In genomic region chr11:111820059-111820375, GRCh38 we compare ENCODE assay signal across 22 cellular contexts. TPM values are rescaled to one million over a fixed set of nuclear protein-coding genes. Genes with fewer than 3 reads are reported as not detected.
A peak's percentile ranks its signal among the peaks of the same experiment; 100 is the strongest.
DNase-seq lines count a peak whose midpoint lies in the region; ATAC-seq and TF ChIP-seq lines count a peak whose summit lies in the region.
"Had no signal": no experiment of that assay in that cellular context is flagged by ENCODE, and none has a peak within 500 bp of the region (broad histone marks: within the 10 kb centered on the region; RNA-seq: fewer than 3 reads in every experiment).

No MANE protein-coding gene starts in this region.

- H2BK5ac ChIP-seq in trophoblast cell (ENCODE audit: low read depth, low read length, poor library complexity), result no peak overlapping the region

- ATAC-seq in left ventricle myocardium superior, result no peak
- ATAC-seq: left lobe of liver; naive thymus-derived CD4-positive, alpha-beta T cell had no signal

- peaks cover 0 to 34% of the 10 kb centered on the region in 2 donors for H3K4me1 ChIP-seq in right atrium auricular region
- peaks cover 5% of the 10 kb centered on the region for H3K4me1 ChIP-seq in rectal smooth muscle tissue (ENCODE audit: control insufficient read depth, insufficient read depth, low read length)
- no peaks in the 10 kb centered on the region for H3K4me1 ChIP-seq in trophoblast cell (ENCODE audit: control insufficient read depth in 1 of 2, insufficient read depth in 2 of 2, low read length in 2 of 2)

- no peak overlapping the region for H2BK120ac ChIP-seq in trophoblast cell (ENCODE audit: insufficient read depth, low read length, poor library complexity)

- H3K79me2 ChIP-seq in trophoblast cell (ENCODE audit: control insufficient read depth, insufficient read depth, low read length, poor library complexity), result no peaks in the 10 kb centered on the region

- no peak overlapping the region for H3K23ac ChIP-seq in trophoblast cell (ENCODE audit: low read length)

- no peak overlapping the region for H2BK12ac ChIP-seq in trophoblast cell (ENCODE audit: low read length)

- no peak overlapping the region for H3K18ac ChIP-seq in trophoblast cell (ENCODE audit: low read length)

- WGBS in trophoblast cell (ENCODE audit: extremely low coverage, insufficient coverage, insufficient read length), result no CpG with 5 or more reads among the region's 2 CpGs

- H3K9me3 ChIP-seq in right atrium auricular region (no peaks in the 10 kb centered on the region), trophoblast cell (ENCODE audit: insufficient read depth, low read depth, low read length) (no peaks in the 10 kb centered on the region)
- H3K9me3 ChIP-seq: tibial artery had no signal

- TF ChIP-seq CTCF in right atrium auricular region (IDR thresholded peaks at IDR 0.05), result no peak
- TF ChIP-seq CTCF in fibroblast of mammary gland (conservative IDR thresholded peaks at IDR 0.05; ENCODE audit: control insufficient read depth, insufficient read depth, low read depth, low read length), result no peak

- H3K4me2 ChIP-seq in trophoblast cell (ENCODE audit: low read length), result no peak overlapping the region
- H3K4me2 ChIP-seq: PC-9 had no signal

- H4K8ac ChIP-seq in trophoblast cell (ENCODE audit: low read depth, low read length), result no peak overlapping the region

- intact Hi-C loops in left ventricle myocardium superior (cut with micrococcal nuclease), result no loop called here

- no peak overlapping the region for H2AK5ac ChIP-seq in trophoblast cell (ENCODE audit: low read length)

- DNase-seq in right atrium auricular region (ENCODE audit: low spot score) (no peak), left ventricle myocardium superior (no peak), fibroblast of mammary gland (ENCODE audit: low read depth) (peak; percentile 85), HUDEP-2 (lab: John Stamatoyannopoulos, UW; ENCODE audit: unreplicated experiment in 76 of 76) (no peak), DMS114 treated with DMSO at 0.1 percent for 48 hours (lab: John Stamatoyannopoulos, UW; ENCODE audit: unreplicated experiment) (no peak), trophoblast cell (no peak), NCI-H2171 treated with DMSO at 0.1 percent for 48 hours (lab: John Stamatoyannopoulos, UW) (no peak)
- DNase-seq: activated CD4-positive, alpha-beta memory T cell treated with anti-CD3 and anti-CD28 coated beads, Interleukin-2, amount 10 ng/mL, durations not matched to agents 7 days and 5 days; activated T-cell treated with anti-CD3 and anti-CD28 coated beads, Interleukin-2, amount 50 U/mL, for 48 hours; CD8-positive, alpha-beta memory T cell; effector CD4-positive, alpha-beta T cell; naive thymus-derived CD4-positive, alpha-beta T cell; NCI-H2107; NCI-H774; PC-9; retina; stimulated activated CD4-positive, alpha-beta T cell treated with anti-CD3 and anti-CD28 coated beads, Interleukin-4, amount 100 ng/mL, for 24 hours; stimulated activated CD8-positive, alpha-beta memory T cell treated with anti-CD3 and anti-CD28 coated beads, Interleukin-4, amount 100 ng/mL, for 48 hours; tibial artery had no signal

- no peak overlapping the region for H4K91ac ChIP-seq in trophoblast cell (ENCODE audit: low read depth, low read length)

- H3K9ac ChIP-seq in rectal smooth muscle tissue (ENCODE audit: low read length) (no peak overlapping the region), trophoblast cell (ENCODE audit: low read length) (no peak overlapping the region)

- H3K27me3 ChIP-seq in right atrium auricular region, result no peaks in the 10 kb centered on the region
- H3K27me3 ChIP-seq in rectal smooth muscle tissue (ENCODE audit: control insufficient read depth, insufficient read depth, low read length), result no peaks in the 10 kb centered on the region
- no peaks in the 10 kb centered on the region for H3K27me3 ChIP-seq in trophoblast cell (ENCODE audit: insufficient read depth, low read length)
- H3K27me3 ChIP-seq: cardiac muscle cell, tibial artery had no signal

- no peak overlapping the region for H2AFZ ChIP-seq in trophoblast cell (ENCODE audit: insufficient read depth, low read length, poor library complexity)
- H2AFZ ChIP-seq: PC-9 had no signal

- H3K36me3 ChIP-seq in right atrium auricular region (no peaks in the 10 kb centered on the region), rectal smooth muscle tissue (ENCODE audit: control insufficient read depth, insufficient read depth, low read length) (no peaks in the 10 kb centered on the region), trophoblast cell (ENCODE audit: control insufficient read depth in 1 of 2, insufficient read depth in 2 of 2, low read length in 2 of 2) (peaks cover 1 to 2% of the 10 kb centered on the region in 2 experiments)

- H3K14ac ChIP-seq in trophoblast cell (ENCODE audit: low read length), result no peak overlapping the region

- H3K4ac ChIP-seq in trophoblast cell (ENCODE audit: low read depth, low read length), result no peak overlapping the region

- no peak overlapping the region for H4K12ac ChIP-seq in trophoblast cell (ENCODE audit: low read depth, low read length)

- H3K4me3 ChIP-seq in right atrium auricular region, result no peak overlapping the region
- no peak overlapping the region for H3K4me3 ChIP-seq in fibroblast of mammary gland (ENCODE audit: control insufficient read depth, low read depth, low read length)
- no peak overlapping the region for H3K4me3 ChIP-seq in rectal smooth muscle tissue (ENCODE audit: low read length)
- no peak overlapping the region for H3K4me3 ChIP-seq in trophoblast cell (ENCODE audit: low read depth, low read length)
- H3K4me3 ChIP-seq: cardiac muscle cell, PC-9, tibial artery had no signal

- no peaks in the 10 kb centered on the region for H3K79me1 ChIP-seq in trophoblast cell (ENCODE audit: low read length)

- peak overlapping the region; percentile 74 to 75 for H3K27ac ChIP-seq in right atrium auricular region
- peak overlapping the region; percentile 52 for H3K27ac ChIP-seq in rectal smooth muscle tissue (ENCODE audit: low read depth, low read length)
- H3K27ac ChIP-seq in trophoblast cell (ENCODE audit: low read depth, low read length), result no peak overlapping the region
- H3K27ac ChIP-seq: cardiac muscle cell, PC-9 had no signal

RNA-seq across cellular contexts. Expression of gene ALG9, which starts 51.4 kb away (rescaled TPM):
- 10 to 100 TPM; 22.2 to 32.4 TPM for total RNA-seq in right atrium auricular region
- total RNA-seq in left ventricle myocardium superior, result 15.2 TPM
- 55.4 and 58.1 TPM in 2 replicates for polyA plus RNA-seq in trophoblast cell (2013)

RNA-seq across cellular contexts. Expression of gene PPP2R1B, which starts 53.8 kb away (rescaled TPM):
- total RNA-seq in right atrium auricular region (10 to 100 TPM in 1 of 2 donors, 1 to 10 TPM in 1; 6.5 to 13.2 TPM), left ventricle myocardium superior (7.4 TPM)
- polyA plus RNA-seq in trophoblast cell (2013), result 17.9 and 18.6 TPM in 2 replicates

RNA-seq across cellular contexts. Expression of gene FDXACB1, which starts 58.9 kb away (rescaled TPM):
- total RNA-seq in right atrium auricular region (1 to 10 TPM in 1 of 2 donors, under 1 TPM in 1; 0.90 to 2.0 TPM), left ventricle myocardium superior (1.3 TPM)
- polyA plus RNA-seq in trophoblast cell (2013), result 1.2 and 1.4 TPM in 2 replicates

RNA-seq across cellular contexts. Expression of gene CFAP68, which starts 59.3 kb away (rescaled TPM):
- 10 to 100 TPM; 27.7 to 40.9 TPM for total RNA-seq in right atrium auricular region
- 26.1 TPM for total RNA-seq in left ventricle myocardium superior
- polyA plus RNA-seq in trophoblast cell (2013), result 18.3 and 18.7 TPM in 2 replicates
